Comparison of ENCODE assay signal across 8 cellular contexts in genomic region chrX:19110642-19111041, GRCh38. TPM values are rescaled to one million over a fixed set of nuclear protein-coding genes. Genes with fewer than 3 reads are reported as not detected.
"Had no signal": no experiment of that assay in that cellular context is flagged by ENCODE, and none has a peak within 500 bp of the region (broad histone marks: within the 10 kb centered on the region; RNA-seq: fewer than 3 reads in every experiment).

No MANE protein-coding gene starts in this region.

- H3K4me3 ChIP-seq: GM12878 had no signal

- FAIRE-seq: G401.6, GM12878, GM12891, GM12892, GM18507 had no signal

- ATAC-seq: GM12878 had no signal

- DNase-seq: GDM1, GF-D8 had no signal

RNA-seq across cellular contexts. Expression of gene ADGRG2, which starts 11.6 kb away (rescaled TPM):
- total RNA-seq: G401, GM12878 had no signal
